13 cellular contexts compared by ENCODE assay signal in the genomic region with DNA sequence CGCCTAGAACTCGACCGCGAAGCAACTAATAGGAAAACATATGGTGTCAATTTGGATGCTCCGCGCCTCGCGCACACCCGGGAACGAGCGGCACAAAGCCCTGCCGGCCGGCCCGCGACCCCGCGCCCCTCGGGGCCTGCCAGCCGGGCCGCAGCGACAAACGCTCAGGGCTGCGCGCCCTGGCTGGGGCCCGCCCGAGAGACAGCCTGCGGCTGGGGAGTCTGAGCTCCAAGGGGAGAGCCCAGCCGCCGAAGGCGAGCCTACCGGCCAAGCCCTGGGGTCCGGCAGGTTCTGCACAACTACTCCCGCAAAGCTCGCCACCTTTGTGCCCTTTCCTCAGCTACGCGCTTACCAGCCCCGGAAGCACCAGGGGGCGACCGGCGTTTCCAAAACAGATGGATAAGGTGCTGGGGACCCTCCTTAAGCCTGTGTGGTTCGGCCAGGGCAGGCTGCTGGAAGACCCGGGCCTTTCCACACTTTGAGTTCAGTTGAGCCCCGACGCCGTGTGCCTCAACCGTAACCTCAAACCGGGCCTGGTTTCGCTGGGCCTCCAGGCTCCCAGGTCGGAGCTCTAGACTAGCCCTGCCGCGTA. TPM values are rescaled to one million over a fixed set of nuclear protein-coding genes. Genes with fewer than 3 reads are reported as not detected.
A peak's percentile ranks its signal among the peaks of the same experiment; 100 is the strongest.
DNase-seq lines count a peak whose midpoint lies in the region; ATAC-seq, FAIRE-seq and TF ChIP-seq lines count a peak whose summit lies in the region.
"Had no signal": no experiment of that assay in that cellular context is flagged by ENCODE, and none has a peak within 500 bp of the region (broad histone marks: within the 10 kb centered on the region; RNA-seq: fewer than 3 reads in every experiment).

No MANE protein-coding gene starts in this region.

- no peak for TF ChIP-seq EP300 in transverse colon (IDR thresholded peaks at IDR 0.05; ENCODE audit: low read depth)

- H3K36me3 ChIP-seq in kidney (ENCODE audit: control insufficient read depth in 1 of 2, insufficient read depth in 2 of 2, low read length in 2 of 2) (no peaks in the 10 kb centered on the region), transverse colon (no peaks in the 10 kb centered on the region)

- in situ Hi-C loops in GM13977 (cut with MboI; ENCODE audit: low pct_unique_long_range_greater_than_20kb, low sequenced_read_pairs, unreplicated experiment) = loop anchor here (25.0 kb wide), 1 partner anchor 632 kb away; the partner anchor contains the start of gene WT1
- in situ Hi-C loops in transverse colon (cut with MboI; ENCODE audit: low pct_ligation_motif_present in 1 of 4, low pct_unique_long_range_greater_than_20kb in 1 of 4, low sequenced_read_pairs in 3 of 4) = no loop called here

- H3K27me3 Mint-ChIP-seq in activated naive CD8-positive, alpha-beta T cell treated with anti-CD3 and anti-CD28 coated beads, Interleukin-2, amount 50 U/mL, for 24 hours = peaks cover 91% of the 10 kb centered on the region

- peaks cover 4 to 10% of the 10 kb centered on the region in 2 donors for H3K4me1 ChIP-seq in kidney (ENCODE audit: control insufficient read depth in 1 of 2, insufficient read depth in 1 of 2, low read depth in 1 of 2, low read length in 2 of 2)
- H3K4me1 ChIP-seq in transverse colon = peaks cover 2 to 32% (median 24%) of the 10 kb centered on the region in 4 donors

- no peak for FAIRE-seq in kidney (lab: Jason Lieb, UNC)
- FAIRE-seq in GM19239 (lab: Jason Lieb, UNC) = no peak

- H3K9ac ChIP-seq in kidney (ENCODE audit: low read length in 2 of 2) = no peak overlapping the region

- H3K4me3 ChIP-seq in kidney (ENCODE audit: low read length in 2 of 2) = no peak overlapping the region
- peak overlapping the region in 1 of 4 donors; percentile 25 for H3K4me3 ChIP-seq in transverse colon
- H3K4me3 ChIP-seq: mucosa of descending colon had no signal

- H3K4me3 Mint-ChIP-seq in activated naive CD8-positive, alpha-beta T cell treated with anti-CD3 and anti-CD28 coated beads, Interleukin-2, amount 50 U/mL, for 24 hours = peak overlapping the region; percentile 55

- peak overlapping the region; percentile 60 for H3K27ac Mint-ChIP-seq in activated naive CD8-positive, alpha-beta T cell treated with anti-CD3 and anti-CD28 coated beads, Interleukin-2, amount 50 U/mL, for 24 hours

- no peak for ATAC-seq in activated naive CD8-positive, alpha-beta T cell treated with anti-CD3 and anti-CD28 coated beads, Interleukin-2, amount 50 U/mL, for 24 hours
- no peak for ATAC-seq in GM21825 (IDR thresholded peaks at IDR 0.05; ENCODE audit: unreplicated experiment)
- ATAC-seq: HCT116, mucosa of descending colon had no signal

- intact Hi-C loops in kidney (cut with DNase I) (no loop called here), transverse colon (cut with DNase I; ENCODE audit: low total_unique reads) (no loop called here)

- 11% methylated on average over 39 of the region's 51 CpGs; no CpG with 5 or more reads in 1 of the 2 donors for WGBS in transverse colon (ENCODE audit: low coverage in 1 of 2), 2 donors

- no peak for TF ChIP-seq POLR2A in transverse colon (IDR thresholded peaks at IDR 0.05)

- H3K36me3 Mint-ChIP-seq in activated naive CD8-positive, alpha-beta T cell treated with anti-CD3 and anti-CD28 coated beads, Interleukin-2, amount 50 U/mL, for 24 hours (ENCODE audit: low read depth) = peaks cover 6% of the 10 kb centered on the region

- peaks cover 33% of the 10 kb centered on the region for H3K4me1 Mint-ChIP-seq in activated naive CD8-positive, alpha-beta T cell treated with anti-CD3 and anti-CD28 coated beads, Interleukin-2, amount 50 U/mL, for 24 hours

- DNase-seq in 8988T (peak; percentile 41), GM13977 (ENCODE audit: low spot score) (peak; percentile 52), kidney (peak; percentile 62), transverse colon (no peak), GM19239 (ENCODE audit: insufficient read length, low spot score) (no peak), NCI-H2107 (lab: John Stamatoyannopoulos, UW) (no peak)
- no peak for DNase-seq in activated naive CD8-positive, alpha-beta T cell treated with anti-CD3 and anti-CD28 coated beads, Interleukin-2, amount 50 U/mL, for 24 hours
- DNase-seq: mucosa of descending colon, NCI-H1417 had no signal

- H3K9me3 Mint-ChIP-seq in activated naive CD8-positive, alpha-beta T cell treated with anti-CD3 and anti-CD28 coated beads, Interleukin-2, amount 50 U/mL, for 24 hours = peaks cover 7% of the 10 kb centered on the region

- no peak overlapping the region for H3K27ac ChIP-seq in kidney (ENCODE audit: low read depth in 2 of 2, low read length in 2 of 2)
- no peak overlapping the region for H3K27ac ChIP-seq in transverse colon
- H3K27ac ChIP-seq: C4-2B had no signal

- H3K9me3 ChIP-seq in kidney (ENCODE audit: control insufficient read depth in 1 of 2, low read length in 2 of 2) = peaks cover 0 to 3% of the 10 kb centered on the region in 2 donors
- H3K9me3 ChIP-seq in transverse colon = no peaks in the 10 kb centered on the region
- H3K9me3 ChIP-seq: mucosa of descending colon had no signal

- H3K27me3 ChIP-seq in transverse colon = peaks cover 100% of the 10 kb centered on the region

- TF ChIP-seq CTCF in GM13977 (IDR thresholded peaks at IDR 0.05; ENCODE audit: extremely low read depth, insufficient read depth, missing control alignments) (no peak), kidney (IDR thresholded peaks at IDR 0.05; ENCODE audit: borderline replicate concordance, extremely low read depth, insufficient read depth) (no peak), transverse colon (IDR thresholded peaks at IDR 0.05) (no peak)

RNA-seq across cellular contexts. Expression of gene PAX6, which starts 6.0 kb away (rescaled TPM):
- total RNA-seq in kidney = not detected
- not detected for polyA plus RNA-seq in kidney (ENCODE audit: insufficient read depth, low read depth, low replicate concordance)
- total RNA-seq in transverse colon = under 1 TPM in 3 of 4 donors, not detected in 1; 0.40 to 0.79 (median 0.55) TPM
- total RNA-seq: fibroblast of villous mesenchyme had no signal

Comparison
In these comparisons a context has a peak if more than half of its experiments do, and no peak if none do; other contexts are left out.
1. DNase-seq: peak in 8988T (single experiment), GM13977 (single experiment) and kidney (single experiment); none in activated naive CD8-positive, alpha-beta T cell treated with anti-CD3 and anti-CD28 coated beads, Interleukin-2, amount 50 U/mL, for 24 hours (single experiment), transverse colon (single experiment), GM19239 (single experiment) and NCI-H2107 (single experiment).